1 cellular context compared by ENCODE assay signal in the genomic region with DNA sequence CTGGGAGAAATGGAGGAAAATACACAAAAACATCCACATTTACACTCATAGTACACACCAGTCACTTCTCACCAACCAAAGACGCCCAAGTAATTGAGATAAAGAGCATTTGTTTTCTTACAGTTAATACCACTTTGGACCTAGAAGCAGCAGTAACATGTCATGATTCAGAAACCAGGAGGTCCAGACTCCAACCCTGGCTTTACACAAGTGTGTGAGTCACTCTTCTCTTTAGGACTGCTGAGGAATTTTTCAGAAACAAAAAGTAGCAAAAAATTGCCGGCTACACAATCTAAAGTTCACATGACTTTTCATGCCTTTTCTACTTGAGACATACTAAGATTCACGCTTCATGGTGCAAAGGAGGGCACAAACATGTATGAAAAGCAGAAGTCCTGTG.
TF ChIP-seq lines count a peak whose summit lies in the region.

No MANE protein-coding gene starts in this region.

TF ChIP-seq in SK-N-SH, 30 proteins besides CTCF, POLR2A, EP300 and RAD21:
- TF ChIP-seq REST (IDR thresholded peaks at IDR 0.05; ENCODE audit: low read depth, low read length) (no peak), FOSL2 (IDR thresholded peaks at IDR 0.05; ENCODE audit: borderline replicate concordance, low read depth) (peak; percentile 14; the same call in 1 of the 2 replicates)
TF ChIP-seq in SK-N-SH: peak in this region for 1.
